ENCODE assay signal across 8 cellular contexts in genomic region chr9:137204731-137205125, GRCh38. TPM values are rescaled to one million over a fixed set of nuclear protein-coding genes. Genes with fewer than 3 reads are reported as not detected.
DNase-seq lines count a peak whose midpoint lies in the region; ATAC-seq and TF ChIP-seq lines count a peak whose summit lies in the region.

No MANE protein-coding gene starts in this region.

- H3K27ac ChIP-seq in dorsolateral prefrontal cortex, result peak overlapping the region in 40 of 59 donors; percentile 31 to 89 (median 80)

- no peak for TF ChIP-seq CTCF in AG09309 (IDR thresholded peaks at IDR 0.05; ENCODE audit: control insufficient read depth, insufficient read depth, low read depth, low read length, missing control alignments)
- no peak for TF ChIP-seq CTCF in LNCaP clone FGC (IDR thresholded peaks at IDR 0.05; ENCODE audit: control insufficient read depth, extremely low read depth, insufficient read depth)
- TF ChIP-seq CTCF in dorsolateral prefrontal cortex (IDR thresholded peaks at IDR 0.05 in 54 of 56, conservative IDR thresholded peaks at IDR 0.05 in 2 of 56; ENCODE audit: low read depth in 1 of 56, partially characterized antibody in 56 of 56), result no peak

- H3K27me3 ChIP-seq in dorsolateral prefrontal cortex, result no peaks in the 10 kb centered on the region

- intact Hi-C loops in dorsolateral prefrontal cortex (cut with DNase I), result loop anchor here in 1 of 2 donors (1.0 kb wide), 1 partner anchor 16 kb away; the partner anchor contains the start of genes ANAPC2 and SSNA1

- no peaks in the 10 kb centered on the region for H3K27me3 Mint-ChIP-seq in natural killer cell treated with Interleukin-12 subunit alpha and Interleukin-12 subunit beta and Interleukin-15 and Interleukin-18, amount 100 ng/mL, for 72 hours

- H3K4me1 Mint-ChIP-seq in natural killer cell treated with Interleukin-12 subunit alpha and Interleukin-12 subunit beta and Interleukin-15 and Interleukin-18, amount 100 ng/mL, for 72 hours (ENCODE audit: low read depth in 2 of 2), result peaks cover 38 to 41% of the 10 kb centered on the region in 2 donors

- H3K36me3 Mint-ChIP-seq in natural killer cell treated with Interleukin-12 subunit alpha and Interleukin-12 subunit beta and Interleukin-15 and Interleukin-18, amount 100 ng/mL, for 72 hours, result peaks cover 14% of the 10 kb centered on the region

- peak overlapping the region; percentile 81 for H3K4me3 ChIP-seq in AG09309 (ENCODE audit: control insufficient read depth, low read depth, low read length)
- H3K4me3 ChIP-seq in LNCaP clone FGC (ENCODE audit: low read depth, low read length), result peak overlapping the region; percentile 85
- peak overlapping the region; percentile 72 to 100 (median 97) for H3K4me3 ChIP-seq in dorsolateral prefrontal cortex

- no peak for DNase-seq in AG09309 (ENCODE audit: low read depth)
- DNase-seq in LNCaP clone FGC (ENCODE audit: low read depth), result no peak
- DNase-seq in dorsolateral prefrontal cortex, result no peak
- no peak for DNase-seq in natural killer cell treated with Interleukin-12 subunit alpha and Interleukin-12 subunit beta and Interleukin-15 and Interleukin-18, amount 100 ng/mL, for 72 hours (ENCODE audit: low spot score)
- no peak for DNase-seq in NCI-H187 treated with DMSO at 0.1 percent for 48 hours (lab: John Stamatoyannopoulos, UW)
- DNase-seq in NCI-H2029 treated with DMSO at 0.1 percent for 48 hours (lab: John Stamatoyannopoulos, UW), result no peak
- DNase-seq in GM19238 (ENCODE audit: insufficient read length, low spot score), result no peak

- H3K9me3 Mint-ChIP-seq in natural killer cell treated with Interleukin-12 subunit alpha and Interleukin-12 subunit beta and Interleukin-15 and Interleukin-18, amount 100 ng/mL, for 72 hours, result no peaks in the 10 kb centered on the region

- peak overlapping the region; percentile 90 to 93 for H3K27ac Mint-ChIP-seq in natural killer cell treated with Interleukin-12 subunit alpha and Interleukin-12 subunit beta and Interleukin-15 and Interleukin-18, amount 100 ng/mL, for 72 hours

- H3K4me3 Mint-ChIP-seq in natural killer cell treated with Interleukin-12 subunit alpha and Interleukin-12 subunit beta and Interleukin-15 and Interleukin-18, amount 100 ng/mL, for 72 hours, result peak overlapping the region; percentile 95

- ATAC-seq in natural killer cell treated with Interleukin-12 subunit alpha and Interleukin-12 subunit beta and Interleukin-15 and Interleukin-18, amount 100 ng/mL, for 72 hours, result no peak
- ATAC-seq in GM21367 (IDR thresholded peaks at IDR 0.05; ENCODE audit: unreplicated experiment), result no peak

RNA-seq across cellular contexts. Expression of gene TMEM203, which starts 0.7 kb away (rescaled TPM):
- total RNA-seq in dorsolateral prefrontal cortex, result 10 to 100 TPM; 28.1 to 47.4 (median 37.9) TPM
- 10 to 100 TPM; 25.0 to 43.9 TPM for total RNA-seq in natural killer cell treated with Interleukin-12 subunit alpha and Interleukin-12 subunit beta and Interleukin-15 and Interleukin-18, amount 100 ng/mL, for 72 hours

RNA-seq across cellular contexts. Expression of gene NDOR1, which starts 0.8 kb away (rescaled TPM):
- total RNA-seq in dorsolateral prefrontal cortex, result 10 to 100 TPM; 11.4 to 35.4 (median 19.7) TPM
- total RNA-seq in natural killer cell treated with Interleukin-12 subunit alpha and Interleukin-12 subunit beta and Interleukin-15 and Interleukin-18, amount 100 ng/mL, for 72 hours, result 10 to 100 TPM; 33.0 to 81.9 TPM

RNA-seq across cellular contexts. Expression of gene TPRN, which starts 4.2 kb away (rescaled TPM):
- total RNA-seq in dorsolateral prefrontal cortex, result 100 to 1,000 TPM in 4 of 120 experiments, 10 to 100 TPM in 116; 26.2 to 176 (median 57.3) TPM
- 10 to 100 TPM in 1 of 2 donors, 1 to 10 TPM in 1; 9.0 to 19.1 TPM for total RNA-seq in natural killer cell treated with Interleukin-12 subunit alpha and Interleukin-12 subunit beta and Interleukin-15 and Interleukin-18, amount 100 ng/mL, for 72 hours

RNA-seq across cellular contexts. Expression of gene SSNA1, which starts 16.3 kb away (rescaled TPM):
- 10 to 100 TPM; 37.0 to 77.8 (median 49.6) TPM for total RNA-seq in dorsolateral prefrontal cortex
- 10 to 100 TPM; 78.3 to 91.4 TPM for total RNA-seq in natural killer cell treated with Interleukin-12 subunit alpha and Interleukin-12 subunit beta and Interleukin-15 and Interleukin-18, amount 100 ng/mL, for 72 hours

RNA-seq across cellular contexts. Expression of gene ANAPC2, which starts 16.4 kb away (rescaled TPM):
- total RNA-seq in dorsolateral prefrontal cortex, result 100 to 1,000 TPM in 1 of 120 experiments, 10 to 100 TPM in 119; 51.4 to 105 (median 68.3) TPM
- total RNA-seq in natural killer cell treated with Interleukin-12 subunit alpha and Interleukin-12 subunit beta and Interleukin-15 and Interleukin-18, amount 100 ng/mL, for 72 hours, result 10 to 100 TPM; 75.5 to 98.1 TPM
